In genomic region chr13:111323549-111323948, GRCh38 we compare ENCODE assay signal across 33 cellular contexts. TPM values are rescaled to one million over a fixed set of nuclear protein-coding genes. Genes with fewer than 3 reads are reported as not detected.
DNase-seq lines count a peak whose midpoint lies in the region; ATAC-seq and TF ChIP-seq lines count a peak whose summit lies in the region.
"Had no signal": no experiment of that assay in that cellular context is flagged by ENCODE, and none has a peak within 500 bp of the region (broad histone marks: within the 10 kb centered on the region; RNA-seq: fewer than 3 reads in every experiment).

No MANE protein-coding gene starts in this region.

- no peak overlapping the region for H3K14ac ChIP-seq in IMR-90 (replicated peaks; ENCODE audit: low read depth, low read length)

- no peak overlapping the region for H3K4ac ChIP-seq in IMR-90 (ENCODE audit: low read depth, low read length)

- no peaks in the 10 kb centered on the region for H3K9me3 Mint-ChIP-seq in activated CD8-positive, alpha-beta memory T cell treated with anti-CD3 and anti-CD28 coated beads, Interleukin-2, amount 10 ng/mL, durations not matched to agents 7 days and 5 days (ENCODE audit: low read depth)
- H3K9me3 Mint-ChIP-seq in activated naive CD8-positive, alpha-beta T cell treated with anti-CD3 and anti-CD28 coated beads, Interleukin-2, amount 50 U/mL, for 24 hours = no peaks in the 10 kb centered on the region
- H3K9me3 Mint-ChIP-seq: activated naive CD4-positive, alpha-beta T cell treated with anti-CD3 and anti-CD28 coated beads, Interleukin-2, amount 50 U/mL, for 24 hours; activated T-cell treated with anti-CD3 and anti-CD28 coated beads, Interleukin-2, amount 50 U/mL, for 24 hours; CD8-positive, alpha-beta T cell had no signal

- no peak overlapping the region for H4K91ac ChIP-seq in IMR-90 (ENCODE audit: insufficient read depth, low read depth, low read length)

- BruUV-seq in IMR-90 (replicated peaks; lab: Mats Ljungman, UMichigan) = no TSS peak

- in situ Hi-C loops in IMR-90 (cut with MboI; ENCODE audit: low sequenced_read_pairs) = no loop called here

- DNase-seq in activated CD8-positive, alpha-beta memory T cell treated with anti-CD3 and anti-CD28 coated beads, Interleukin-2, amount 10 ng/mL, durations not matched to agents 7 days and 5 days = no peak
- DNase-seq in activated CD8-positive, alpha-beta memory T cell treated with anti-CD3 and anti-CD28 coated beads for 24 hours = no peak
- DNase-seq in IMR-90 (no peak), sigmoid colon (peak; percentile 34), foreskin fibroblast (no peak)
- no peak for DNase-seq in activated naive CD8-positive, alpha-beta T cell treated with anti-CD3 and anti-CD28 coated beads, Interleukin-2, amount 50 U/mL, for 24 hours
- DNase-seq: activated T-cell treated with anti-CD3 and anti-CD28 coated beads, Interleukin-2, amount 50 U/mL, for 24 hours; caudate nucleus; CD8-positive, alpha-beta T cell; DMS 273 treated with DMSO at 0.1 percent for 48 hours; effector CD8-positive, alpha-beta T cell; hypothalamus; left lung; mesenchymal stem cell; NCI-H1105; NCI-H187 treated with DMSO at 0.1 percent for 48 hours; NCI-H2171; NCI-H510A; right lobe of liver; stimulated activated CD4-positive, alpha-beta T cell treated with anti-CD3 and anti-CD28 coated beads, Interleukin-12 subunit alpha, Interleukin-12 subunit beta, amount 100 ng/mL, for 4 hours; stimulated activated CD4-positive, alpha-beta T cell treated with anti-CD3 and anti-CD28 coated beads, Interleukin-2, amount 100 ng/mL, for 48 hours; transverse colon had no signal

- H3K4me3 ChIP-seq in IMR-90 (ENCODE audit: insufficient read depth, low read depth, low read length) = no peak overlapping the region
- no peak overlapping the region for H3K4me3 ChIP-seq in sigmoid colon
- no peak overlapping the region for H3K4me3 ChIP-seq in foreskin fibroblast (ENCODE audit: low read depth in 1 of 2, low read length in 2 of 2)
- H3K4me3 ChIP-seq: coronary artery, GM12878, left lung, prostate gland, right lobe of liver, transverse colon had no signal

- peaks cover 14% of the 10 kb centered on the region for H3K4me1 Mint-ChIP-seq in activated CD8-positive, alpha-beta memory T cell treated with anti-CD3 and anti-CD28 coated beads, Interleukin-2, amount 10 ng/mL, durations not matched to agents 7 days and 5 days
- H3K4me1 Mint-ChIP-seq in activated naive CD8-positive, alpha-beta T cell treated with anti-CD3 and anti-CD28 coated beads, Interleukin-2, amount 50 U/mL, for 24 hours = peaks cover 4% of the 10 kb centered on the region

- H3K27me3 Mint-ChIP-seq in activated CD8-positive, alpha-beta memory T cell treated with anti-CD3 and anti-CD28 coated beads, Interleukin-2, amount 10 ng/mL, durations not matched to agents 7 days and 5 days = no peaks in the 10 kb centered on the region
- no peaks in the 10 kb centered on the region for H3K27me3 Mint-ChIP-seq in activated naive CD8-positive, alpha-beta T cell treated with anti-CD3 and anti-CD28 coated beads, Interleukin-2, amount 50 U/mL, for 24 hours
- H3K27me3 Mint-ChIP-seq: activated naive CD4-positive, alpha-beta T cell treated with anti-CD3 and anti-CD28 coated beads, Interleukin-2, amount 50 U/mL, for 24 hours; activated T-cell treated with anti-CD3 and anti-CD28 coated beads, Interleukin-2, amount 50 U/mL, for 24 hours had no signal

- no peak overlapping the region for H2BK120ac ChIP-seq in IMR-90 (ENCODE audit: low read depth, low read length)

- H3K36me3 ChIP-seq in IMR-90 (ENCODE audit: control insufficient read depth, insufficient read depth, low read length) (no peaks in the 10 kb centered on the region), sigmoid colon (no peaks in the 10 kb centered on the region)
- H3K36me3 ChIP-seq: left lung, prostate gland, right lobe of liver, transverse colon had no signal

- no peak overlapping the region for H2BK20ac ChIP-seq in IMR-90 (ENCODE audit: low read depth, low read length)

- TF ChIP-seq CTCF in IMR-90 (conservative IDR thresholded peaks at IDR 0.05; ENCODE audit: low read depth, low read length) (no peak), sigmoid colon (IDR thresholded peaks at IDR 0.05) (no peak), foreskin fibroblast (IDR thresholded peaks at IDR 0.05; ENCODE audit: low read depth, low read length) (no peak)

- 40% methylated on average over 2 of the region's 14 CpGs; no CpG with 5 or more reads in 1 of the 2 experiments for WGBS in IMR-90 (ENCODE audit: extremely low coverage in 2 of 2, insufficient read length in 1 of 2), 2 experiments
- 85 to 86% methylated on average over 14 of the region's 14 CpGs for WGBS in sigmoid colon, 2 donors

- H3K9me1 ChIP-seq in IMR-90 (ENCODE audit: insufficient read depth, low read length) = peaks cover 2% of the 10 kb centered on the region; the same call in 1 of the 2 replicates

- no peak for TF ChIP-seq RAD21 in IMR-90 (IDR thresholded peaks at IDR 0.05; ENCODE audit: low read length)

- H3K18ac ChIP-seq in IMR-90 (ENCODE audit: low read depth, low read length) = no peak overlapping the region

- peak overlapping the region; percentile 14 for H3K4me3 Mint-ChIP-seq in activated CD8-positive, alpha-beta memory T cell treated with anti-CD3 and anti-CD28 coated beads, Interleukin-2, amount 10 ng/mL, durations not matched to agents 7 days and 5 days
- H3K4me3 Mint-ChIP-seq in activated naive CD8-positive, alpha-beta T cell treated with anti-CD3 and anti-CD28 coated beads, Interleukin-2, amount 50 U/mL, for 24 hours = peak overlapping the region; percentile 52
- H3K4me3 Mint-ChIP-seq: activated naive CD4-positive, alpha-beta T cell treated with anti-CD3 and anti-CD28 coated beads, Interleukin-2, amount 50 U/mL, for 24 hours; activated T-cell treated with anti-CD3 and anti-CD28 coated beads, Interleukin-2, amount 50 U/mL, for 24 hours; CD8-positive, alpha-beta T cell had no signal

- peak overlapping the region; percentile 43 for H2AFZ ChIP-seq in IMR-90 (replicated peaks; ENCODE audit: low read length, poor library complexity)

- H3K23ac ChIP-seq in IMR-90 (ENCODE audit: low read depth, low read length) = no peak overlapping the region

- POLR2A ChIA-PET in IMR-90 (lab: Charles Lee; ENCODE audit: unreplicated experiment) = no interaction called here

- no peak overlapping the region for H4K8ac ChIP-seq in IMR-90 (ENCODE audit: low read depth in 2 of 2, low read length in 2 of 2)

- H4K20me1 ChIP-seq in IMR-90 (ENCODE audit: insufficient read depth, low read length) = no peaks in the 10 kb centered on the region

- H2BK15ac ChIP-seq in IMR-90 (ENCODE audit: low read depth, low read length) = no peak overlapping the region

- no peaks in the 10 kb centered on the region for H3K79me1 ChIP-seq in IMR-90 (ENCODE audit: low read depth in 1 of 2, low read length in 2 of 2)

- intact Hi-C loops in IMR-90 (cut with micrococcal nuclease) = no loop called here
- intact Hi-C loops in sigmoid colon (cut with DNase I) = no loop called here

- no peak overlapping the region for H3K9ac ChIP-seq in IMR-90 (ENCODE audit: low read depth, low read length)

- TF ChIP-seq POLR2A in IMR-90 (IDR thresholded peaks at IDR 0.05; ENCODE audit: low read depth, low read length) = no peak
- no peak for TF ChIP-seq POLR2A in sigmoid colon (IDR thresholded peaks at IDR 0.05)

- H3K4me1 ChIP-seq in IMR-90 (ENCODE audit: control insufficient read depth, insufficient read depth, low read length) (no peaks in the 10 kb centered on the region), sigmoid colon (no peaks in the 10 kb centered on the region)
- H3K4me1 ChIP-seq: left lung, prostate gland, right lobe of liver, transverse colon had no signal

- CTCF ChIA-PET in activated CD8-positive, alpha-beta memory T cell treated with anti-CD3 and anti-CD28 coated beads, Interleukin-2, amount 10 ng/mL, durations not matched to agents 7 days and 5 days (lab: Charles Lee) = no interaction called here
- CTCF ChIA-PET in IMR-90 (lab: Yijun Ruan, JAX) = interaction anchor here (0.6 kb wide), 1 partner anchor 461 kb away, joined by 3 read pairs; no protein-coding TSS in a partner anchor

- H2AK9ac ChIP-seq in IMR-90 (replicated peaks; ENCODE audit: low read depth, low read length, poor library complexity) = no peak overlapping the region

- H3K27ac Mint-ChIP-seq in activated CD8-positive, alpha-beta memory T cell treated with anti-CD3 and anti-CD28 coated beads, Interleukin-2, amount 10 ng/mL, durations not matched to agents 7 days and 5 days = no peak overlapping the region
- H3K27ac Mint-ChIP-seq in activated naive CD8-positive, alpha-beta T cell treated with anti-CD3 and anti-CD28 coated beads, Interleukin-2, amount 50 U/mL, for 24 hours = no peak overlapping the region
- H3K27ac Mint-ChIP-seq: activated naive CD4-positive, alpha-beta T cell treated with anti-CD3 and anti-CD28 coated beads, Interleukin-2, amount 50 U/mL, for 24 hours; activated T-cell treated with anti-CD3 and anti-CD28 coated beads, Interleukin-2, amount 50 U/mL, for 24 hours; CD8-positive, alpha-beta T cell had no signal

- TF ChIP-seq EP300 in sigmoid colon (IDR thresholded peaks at IDR 0.05) = no peak

- H4K5ac ChIP-seq in IMR-90 (ENCODE audit: low read depth, low read length) = no peak overlapping the region

- H3K4me2 ChIP-seq in IMR-90 (ENCODE audit: low read depth, low read length) = no peak overlapping the region

- H3K27ac ChIP-seq in IMR-90 (ENCODE audit: insufficient read depth, low read length) = no peak overlapping the region
- no peak overlapping the region for H3K27ac ChIP-seq in sigmoid colon
- H3K27ac ChIP-seq: coronary artery, left lung, prostate gland, right lobe of liver, transverse colon had no signal

- dilution Hi-C loops in IMR-90 (cut with HindIII; ENCODE audit: low sequenced_read_pairs, unreplicated experiment) = no loop called here

- no peak for ATAC-seq in activated CD8-positive, alpha-beta memory T cell treated with anti-CD3 and anti-CD28 coated beads, Interleukin-2, amount 10 ng/mL, durations not matched to agents 7 days and 5 days
- ATAC-seq in IMR-90 (ENCODE audit: low read depth) = no peak
- ATAC-seq in activated naive CD8-positive, alpha-beta T cell treated with anti-CD3 and anti-CD28 coated beads, Interleukin-2, amount 50 U/mL, for 24 hours = no peak
- ATAC-seq in GM18909 (IDR thresholded peaks at IDR 0.05; ENCODE audit: poor library complexity, unreplicated experiment) = no peak
- ATAC-seq in GM18861 (IDR thresholded peaks at IDR 0.05; ENCODE audit: unreplicated experiment) = no peak
- ATAC-seq: GM12878, left lung, right lobe of liver had no signal

- no peak overlapping the region for H2BK5ac ChIP-seq in IMR-90 (ENCODE audit: low read depth, low read length, poor library complexity, severe bottlenecking)

- H3K56ac ChIP-seq in IMR-90 (ENCODE audit: extremely low read depth, insufficient read depth, low read length) = no peak overlapping the region

- no peak overlapping the region for H2AK5ac ChIP-seq in IMR-90 (ENCODE audit: low read depth, low read length)

- H3K27me3 ChIP-seq in IMR-90 (ENCODE audit: control insufficient read depth, insufficient read depth, low read length) (peaks cover 3% of the 10 kb centered on the region; the same call in 1 of the 2 replicates), sigmoid colon (no peaks in the 10 kb centered on the region)
- H3K27me3 ChIP-seq: left lung, right lobe of liver, transverse colon had no signal

- H3K36me3 Mint-ChIP-seq in activated CD8-positive, alpha-beta memory T cell treated with anti-CD3 and anti-CD28 coated beads, Interleukin-2, amount 10 ng/mL, durations not matched to agents 7 days and 5 days = no peaks in the 10 kb centered on the region
- no peaks in the 10 kb centered on the region for H3K36me3 Mint-ChIP-seq in activated naive CD8-positive, alpha-beta T cell treated with anti-CD3 and anti-CD28 coated beads, Interleukin-2, amount 50 U/mL, for 24 hours (ENCODE audit: low read depth)
- H3K36me3 Mint-ChIP-seq: CD8-positive, alpha-beta T cell had no signal

- H3K9me3 ChIP-seq in IMR-90 (ENCODE audit: control insufficient read depth, insufficient read depth, low read length) (no peaks in the 10 kb centered on the region), sigmoid colon (no peaks in the 10 kb centered on the region)
- H3K9me3 ChIP-seq: left lung, prostate gland, right lobe of liver, transverse colon had no signal

RNA-seq across cellular contexts. Expression of gene TEX29, which starts 3.1 kb away (rescaled TPM):
- under 1 TPM; 0.40 to 0.96 TPM for total RNA-seq in activated CD8-positive, alpha-beta memory T cell treated with anti-CD3 and anti-CD28 coated beads, Interleukin-2, amount 10 ng/mL, durations not matched to agents 7 days and 5 days
- total RNA-seq in IMR-90 (2012; rRNA removed) (not detected in 2 replicates), sigmoid colon (1 to 10 TPM in 2 of 4 donors, not detected in 2; 1.5 to 2.1 TPM)
- polyA plus RNA-seq in IMR-90 (2012; rRNA removed) (0.29 and 0.46 TPM in 2 replicates), sigmoid colon (under 1 TPM in 1 of 3 donors, not detected in 2; 0.79 TPM)
- 0.21 and 0.24 TPM in 2 replicates for polyA plus RNA-seq in IMR-90 (2012; cell fraction: cytosol; rRNA removed)
- 0.18 and 1.1 TPM in 2 replicates for polyA plus RNA-seq in IMR-90 (2012; cell fraction: nucleus; rRNA removed; ENCODE audit: low replicate concordance)
- total RNA-seq: activated CD8-positive, alpha-beta memory T cell treated with anti-CD3 and anti-CD28 coated beads for 36 hours; epithelial cell of proximal tubule; glomerular endothelial cell; GM12878; H1; MCF 10A; transverse colon had no signal
